1 cellular context compared by ENCODE assay signal in genomic region chr12:113649256-113649830, GRCh38.
TF ChIP-seq lines count a peak whose summit lies in the region.

No MANE protein-coding gene starts in this region.

TF ChIP-seq in K562, 482 proteins besides CTCF, POLR2A, EP300 and RAD21 (continued from another document and continues in another):
- TF ChIP-seq MNT (conservative IDR thresholded peaks at IDR 0.05) = peak; percentile 89 to 92
- no peak for TF ChIP-seq ZNF253 (CRISPR knock-in tag; conservative IDR thresholded peaks at IDR 0.05)
- TF ChIP-seq ZNF445 (CRISPR knock-in tag; IDR thresholded peaks at IDR 0.05; ENCODE audit: low read depth) = no peak; the same call in none of the 2 replicates
- TF ChIP-seq MED1 (CRISPR knock-in tag; IDR thresholded peaks at IDR 0.05; ENCODE audit: borderline replicate concordance) = no peak
- TF ChIP-seq ZBTB40 (IDR thresholded peaks at IDR 0.05) = no peak
- no peak for TF ChIP-seq ZBTB40 (CRISPR knock-in tag; IDR thresholded peaks at IDR 0.05)
- TF ChIP-seq ZNF609 (CRISPR knock-in tag; IDR thresholded peaks at IDR 0.05; ENCODE audit: borderline replicate concordance) = 0 out of 2 replicates have a peak, but pooled peaks have one; percentile 61
- TF ChIP-seq ZNF592 (IDR thresholded peaks at IDR 0.05) = peak; percentile 87
- TF ChIP-seq ID3 (CRISPR knock-in tag; IDR thresholded peaks at IDR 0.05) = no peak
- peak; percentile 97 for TF ChIP-seq ID3 (tag; IDR thresholded peaks at IDR 0.05)
- no peak for TF ChIP-seq ZNF512 (tag; IDR thresholded peaks at IDR 0.05)
- TF ChIP-seq TCF7 (IDR thresholded peaks at IDR 0.05; ENCODE audit: borderline replicate concordance) = peak; percentile 88
- TF ChIP-seq HDAC8 (tag; IDR thresholded peaks at IDR 0.05) = peak; percentile 71; the same call in 1 of the 2 replicates
- no peak for TF ChIP-seq BRD4 (IDR thresholded peaks at IDR 0.05)
- TF ChIP-seq HNRNPLL (IDR thresholded peaks at IDR 0.05; ENCODE audit: low read depth, low read length, poor library complexity, severe bottlenecking) = peak; percentile 97
- no peak for TF ChIP-seq ZNF124 (CRISPR knock-in tag; IDR thresholded peaks at IDR 0.05)
- TF ChIP-seq ZNF830 (CRISPR knock-in tag; IDR thresholded peaks at IDR 0.05) = no peak
- TF ChIP-seq ZNF780A (CRISPR knock-in tag; IDR thresholded peaks at IDR 0.05) = no peak
- peak; percentile 98 for TF ChIP-seq POLR2AphosphoS5 (IDR thresholded peaks at IDR 0.05; ENCODE audit: control insufficient read depth, insufficient read depth, low read depth, low read length)
- peak; percentile 76 for TF ChIP-seq SMARCB1 (IDR thresholded peaks at IDR 0.05; ENCODE audit: insufficient read length, low read depth)
- peak; percentile 24; the same call in 1 of the 2 replicates for TF ChIP-seq PTTG1 (tag; IDR thresholded peaks at IDR 0.05; ENCODE audit: low read depth)
- TF ChIP-seq NFIC (IDR thresholded peaks at IDR 0.05) = peak; percentile 98
- peak; percentile 98 for TF ChIP-seq TRIM24 (IDR thresholded peaks at IDR 0.05)
- TF ChIP-seq ETV6 (IDR thresholded peaks at IDR 0.05; ENCODE audit: borderline replicate concordance in 1 of 2, low read depth in 2 of 2, low read length in 1 of 2) = peak; percentile 75 to 89
- no peak for TF ChIP-seq ETV6 (CRISPR knock-in tag; IDR thresholded peaks at IDR 0.05; ENCODE audit: borderline replicate concordance)
- TF ChIP-seq MTA3 (IDR thresholded peaks at IDR 0.05; ENCODE audit: borderline replicate concordance) = peak; percentile 90
- TF ChIP-seq CLOCK (CRISPR knock-in tag; IDR thresholded peaks at IDR 0.05; ENCODE audit: borderline replicate concordance) = peak; percentile 82; the same call in 1 of the 2 replicates
- no peak for TF ChIP-seq BRF2 (IDR thresholded peaks at IDR 0.05; ENCODE audit: borderline replicate concordance, insufficient read depth, insufficient read length)
